In the genomic region with DNA sequence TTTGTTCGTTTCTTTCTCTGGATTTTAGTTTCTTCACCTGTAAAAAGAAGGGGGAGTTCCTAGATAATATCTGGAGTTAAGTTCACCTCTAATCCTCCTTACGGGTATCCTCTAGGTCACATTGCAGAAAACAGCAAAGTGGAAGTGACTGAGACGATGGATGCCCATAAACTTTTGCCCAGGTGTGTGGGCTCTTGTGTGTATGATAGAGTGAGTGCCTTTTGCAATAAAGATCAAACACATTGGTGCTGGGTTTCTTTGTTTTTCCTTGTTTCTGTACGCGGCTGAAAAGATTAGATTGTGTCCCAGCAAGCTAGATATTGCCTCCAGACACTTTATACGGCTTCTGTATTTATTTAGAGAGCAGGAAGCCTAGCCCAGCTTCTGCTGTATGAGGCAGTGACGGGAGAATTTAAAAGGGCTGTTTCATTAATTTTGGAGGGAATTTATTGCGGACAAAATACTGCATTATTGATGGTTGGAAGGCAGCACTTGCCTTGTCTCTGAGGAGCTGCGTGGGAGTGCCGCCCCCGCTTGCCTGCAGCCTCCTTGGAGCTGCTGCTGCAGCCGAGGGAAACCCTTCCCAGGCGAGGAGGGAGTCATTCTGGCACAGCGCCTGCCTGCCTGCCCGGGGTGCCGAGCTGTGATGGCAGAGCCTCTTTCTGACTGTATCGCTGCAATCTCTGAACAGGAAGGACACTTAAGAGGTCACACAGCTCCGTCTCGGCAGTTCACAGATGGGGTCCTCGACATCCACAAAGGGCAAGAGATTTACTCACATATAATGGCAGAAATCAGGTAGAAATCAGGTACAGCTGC, we compare ENCODE assay signal across 1 cellular context.
TF ChIP-seq lines count a peak whose summit lies in the region.

No MANE protein-coding gene starts in this region.

TF ChIP-seq in WTC11, 78 proteins besides CTCF, POLR2A, EP300 and RAD21 (continued from another document):
- TF ChIP-seq, protein P1, sequence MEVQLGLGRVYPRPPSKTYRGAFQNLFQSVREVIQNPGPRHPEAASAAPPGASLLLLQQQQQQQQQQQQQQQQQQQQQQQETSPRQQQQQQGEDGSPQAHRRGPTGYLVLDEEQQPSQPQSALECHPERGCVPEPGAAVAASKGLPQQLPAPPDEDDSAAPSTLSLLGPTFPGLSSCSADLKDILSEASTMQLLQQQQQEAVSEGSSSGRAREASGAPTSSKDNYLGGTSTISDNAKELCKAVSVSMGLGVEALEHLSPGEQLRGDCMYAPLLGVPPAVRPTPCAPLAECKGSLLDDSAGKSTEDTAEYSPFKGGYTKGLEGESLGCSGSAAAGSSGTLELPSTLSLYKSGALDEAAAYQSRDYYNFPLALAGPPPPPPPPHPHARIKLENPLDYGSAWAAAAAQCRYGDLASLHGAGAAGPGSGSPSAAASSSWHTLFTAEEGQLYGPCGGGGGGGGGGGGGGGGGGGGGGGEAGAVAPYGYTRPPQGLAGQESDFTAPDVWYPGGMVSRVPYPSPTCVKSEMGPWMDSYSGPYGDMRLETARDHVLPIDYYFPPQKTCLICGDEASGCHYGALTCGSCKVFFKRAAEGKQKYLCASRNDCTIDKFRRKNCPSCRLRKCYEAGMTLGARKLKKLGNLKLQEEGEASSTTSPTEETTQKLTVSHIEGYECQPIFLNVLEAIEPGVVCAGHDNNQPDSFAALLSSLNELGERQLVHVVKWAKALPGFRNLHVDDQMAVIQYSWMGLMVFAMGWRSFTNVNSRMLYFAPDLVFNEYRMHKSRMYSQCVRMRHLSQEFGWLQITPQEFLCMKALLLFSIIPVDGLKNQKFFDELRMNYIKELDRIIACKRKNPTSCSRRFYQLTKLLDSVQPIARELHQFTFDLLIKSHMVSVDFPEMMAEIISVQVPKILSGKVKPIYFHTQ (CRISPR knock-in tag; IDR thresholded peaks at IDR 0.05): no peak
- TF ChIP-seq OVOL2 (CRISPR knock-in tag; IDR thresholded peaks at IDR 0.05; ENCODE audit: borderline replicate concordance) (no peak), SMAD4 (CRISPR knock-in tag; IDR thresholded peaks at IDR 0.05) (no peak), ATF1 (CRISPR knock-in tag; IDR thresholded peaks at IDR 0.05) (no peak), ETV6 (CRISPR knock-in tag; IDR thresholded peaks at IDR 0.05) (no peak), NFYB (CRISPR knock-in tag; conservative IDR thresholded peaks at IDR 0.05; ENCODE audit: low read depth) (no peak)
- TF ChIP-seq, protein P2, sequence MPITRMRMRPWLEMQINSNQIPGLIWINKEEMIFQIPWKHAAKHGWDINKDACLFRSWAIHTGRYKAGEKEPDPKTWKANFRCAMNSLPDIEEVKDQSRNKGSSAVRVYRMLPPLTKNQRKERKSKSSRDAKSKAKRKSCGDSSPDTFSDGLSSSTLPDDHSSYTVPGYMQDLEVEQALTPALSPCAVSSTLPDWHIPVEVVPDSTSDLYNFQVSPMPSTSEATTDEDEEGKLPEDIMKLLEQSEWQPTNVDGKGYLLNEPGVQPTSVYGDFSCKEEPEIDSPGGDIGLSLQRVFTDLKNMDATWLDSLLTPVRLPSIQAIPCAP (CRISPR knock-in tag; IDR thresholded peaks at IDR 0.05): no peak
- TF ChIP-seq, protein P3, sequence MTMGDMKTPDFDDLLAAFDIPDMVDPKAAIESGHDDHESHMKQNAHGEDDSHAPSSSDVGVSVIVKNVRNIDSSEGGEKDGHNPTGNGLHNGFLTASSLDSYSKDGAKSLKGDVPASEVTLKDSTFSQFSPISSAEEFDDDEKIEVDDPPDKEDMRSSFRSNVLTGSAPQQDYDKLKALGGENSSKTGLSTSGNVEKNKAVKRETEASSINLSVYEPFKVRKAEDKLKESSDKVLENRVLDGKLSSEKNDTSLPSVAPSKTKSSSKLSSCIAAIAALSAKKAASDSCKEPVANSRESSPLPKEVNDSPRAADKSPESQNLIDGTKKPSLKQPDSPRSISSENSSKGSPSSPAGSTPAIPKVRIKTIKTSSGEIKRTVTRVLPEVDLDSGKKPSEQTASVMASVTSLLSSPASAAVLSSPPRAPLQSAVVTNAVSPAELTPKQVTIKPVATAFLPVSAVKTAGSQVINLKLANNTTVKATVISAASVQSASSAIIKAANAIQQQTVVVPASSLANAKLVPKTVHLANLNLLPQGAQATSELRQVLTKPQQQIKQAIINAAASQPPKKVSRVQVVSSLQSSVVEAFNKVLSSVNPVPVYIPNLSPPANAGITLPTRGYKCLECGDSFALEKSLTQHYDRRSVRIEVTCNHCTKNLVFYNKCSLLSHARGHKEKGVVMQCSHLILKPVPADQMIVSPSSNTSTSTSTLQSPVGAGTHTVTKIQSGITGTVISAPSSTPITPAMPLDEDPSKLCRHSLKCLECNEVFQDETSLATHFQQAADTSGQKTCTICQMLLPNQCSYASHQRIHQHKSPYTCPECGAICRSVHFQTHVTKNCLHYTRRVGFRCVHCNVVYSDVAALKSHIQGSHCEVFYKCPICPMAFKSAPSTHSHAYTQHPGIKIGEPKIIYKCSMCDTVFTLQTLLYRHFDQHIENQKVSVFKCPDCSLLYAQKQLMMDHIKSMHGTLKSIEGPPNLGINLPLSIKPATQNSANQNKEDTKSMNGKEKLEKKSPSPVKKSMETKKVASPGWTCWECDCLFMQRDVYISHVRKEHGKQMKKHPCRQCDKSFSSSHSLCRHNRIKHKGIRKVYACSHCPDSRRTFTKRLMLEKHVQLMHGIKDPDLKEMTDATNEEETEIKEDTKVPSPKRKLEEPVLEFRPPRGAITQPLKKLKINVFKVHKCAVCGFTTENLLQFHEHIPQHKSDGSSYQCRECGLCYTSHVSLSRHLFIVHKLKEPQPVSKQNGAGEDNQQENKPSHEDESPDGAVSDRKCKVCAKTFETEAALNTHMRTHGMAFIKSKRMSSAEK (CRISPR knock-in tag; IDR thresholded peaks at IDR 0.05; ENCODE audit: borderline replicate concordance): no peak
- TF ChIP-seq, protein P4, sequence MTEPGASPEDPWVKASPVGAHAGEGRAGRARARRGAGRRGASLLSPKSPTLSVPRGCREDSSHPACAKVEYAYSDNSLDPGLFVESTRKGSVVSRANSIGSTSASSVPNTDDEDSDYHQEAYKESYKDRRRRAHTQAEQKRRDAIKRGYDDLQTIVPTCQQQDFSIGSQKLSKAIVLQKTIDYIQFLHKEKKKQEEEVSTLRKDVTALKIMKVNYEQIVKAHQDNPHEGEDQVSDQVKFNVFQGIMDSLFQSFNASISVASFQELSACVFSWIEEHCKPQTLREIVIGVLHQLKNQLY (CRISPR knock-in tag; IDR thresholded peaks at IDR 0.05): no peak
